In the genomic region with DNA sequence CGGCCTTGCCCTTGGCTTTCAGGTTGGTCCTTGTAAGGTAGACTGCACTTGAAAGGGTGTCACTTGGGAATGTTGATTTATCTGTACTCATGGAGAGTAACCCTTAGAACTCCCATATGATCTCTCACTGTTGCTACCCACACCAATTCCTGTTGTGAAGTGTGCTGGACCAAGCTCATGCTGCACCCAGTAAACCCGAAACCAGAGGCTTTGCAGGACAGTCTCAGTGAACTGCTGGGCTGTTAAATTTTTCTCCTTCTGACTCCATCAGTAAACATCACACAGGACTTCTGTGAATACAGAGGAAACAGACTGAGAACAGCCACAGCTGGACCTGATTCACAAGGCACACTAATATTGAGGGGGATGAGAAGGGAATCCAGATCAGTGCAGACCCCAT, we compare ENCODE assay signal across 15 cellular contexts.
DNase-seq lines count a peak whose midpoint lies in the region; ATAC-seq, FAIRE-seq and TF ChIP-seq lines count a peak whose summit lies in the region.
"Had no signal": no experiment of that assay in that cellular context is flagged by ENCODE, and none has a peak within 500 bp of the region (broad histone marks: within the 10 kb centered on the region; RNA-seq: fewer than 3 reads in every experiment).

No MANE protein-coding gene starts in this region.

- H4K20me1 ChIP-seq in GM12878 (ENCODE audit: control insufficient read depth, insufficient read depth) = no peaks in the 10 kb centered on the region
- no peaks in the 10 kb centered on the region for H4K20me1 ChIP-seq in SK-N-SH (ENCODE audit: insufficient read depth)

- TF ChIP-seq RAD21 in GM12878 (IDR thresholded peaks at IDR 0.05; ENCODE audit: insufficient read depth, low read depth, low read length) (no peak), SK-N-SH (IDR thresholded peaks at IDR 0.05; ENCODE audit: low read length) (no peak)

- 0% methylated on average over 2 of the region's 2 CpGs for WGBS in GM12878 (ENCODE audit: insufficient coverage, insufficient replicate concordance, low lambda C conversion rate, missing lambda C conversion rate)
- 91% methylated on average over 2 of the region's 2 CpGs for WGBS in right cardiac atrium
- WGBS in SK-N-SH (ENCODE audit: low lambda C conversion rate) = 33% methylated on average over 2 of the region's 2 CpGs

- RAD21 ChIA-PET in GM12878 (lab: Charles Lee; ENCODE audit: unreplicated experiment) = interaction anchor here (1.1 to 2.4 kb wide), 5 partner anchors 9 to 108 kb away, joined by 3 to 13 read pairs (median 4); no protein-coding TSS in a partner anchor

- intact Hi-C loops in GM12878 (cut with micrococcal nuclease; ENCODE audit: unreplicated experiment) = loop anchor here (1.0 to 10.0 kb wide), 4 partner anchors 37 to 755 kb away; no protein-coding TSS in a partner anchor
- intact Hi-C loops in left lung (cut with DNase I) = no loop called here
- intact Hi-C loops in right cardiac atrium (cut with DNase I) = no loop called here

- H3F3A ChIP-seq in SK-N-SH (replicated peaks; ENCODE audit: insufficient read depth) = peaks cover 6% of the 10 kb centered on the region

- ATAC-seq in GM18511 (IDR thresholded peaks at IDR 0.05; ENCODE audit: unreplicated experiment) = peak; percentile 30
- peak; percentile 31 for ATAC-seq in GM19397 (IDR thresholded peaks at IDR 0.05; ENCODE audit: unreplicated experiment)
- ATAC-seq in HG03097 (IDR thresholded peaks at IDR 0.05; ENCODE audit: low FRiP score, unreplicated experiment) = peak; percentile 29
- ATAC-seq in GM12878 = peak; percentile 53
- ATAC-seq in left lung = no peak
- ATAC-seq in right cardiac atrium = no peak
- ATAC-seq: heart right ventricle had no signal

- POLR2A ChIA-PET in GM12878 (lab: Charles Lee) = no interaction called here
- POLR2A ChIA-PET in SK-N-SH (lab: Yijun Ruan, JAX) = no interaction called here

- no peak overlapping the region; the same call in none of the 2 replicates for H2AFZ ChIP-seq in GM12878 (ENCODE audit: control insufficient read depth, low read depth, low read length)
- H2AFZ ChIP-seq in SK-N-SH (ENCODE audit: low read depth) = no peak overlapping the region

- H3K4me2 ChIP-seq in GM12878 (ENCODE audit: control insufficient read depth, insufficient read depth) = no peak overlapping the region
- H3K4me2 ChIP-seq in SK-N-SH = no peak overlapping the region

- no peak for TF ChIP-seq POLR2A in GM12878 (IDR thresholded peaks at IDR 0.05; ENCODE audit: low read depth, low read length)

- no peaks in the 10 kb centered on the region for H3K27me3 ChIP-seq in GM12878 (replicated peaks in 1 of 2; ENCODE audit: control insufficient read depth in 2 of 2, insufficient read depth in 2 of 2, low read length in 1 of 2)
- peaks cover 0 to 8% of the 10 kb centered on the region in 2 donors for H3K27me3 ChIP-seq in left lung
- no peaks in the 10 kb centered on the region for H3K27me3 ChIP-seq in right cardiac atrium (ENCODE audit: control insufficient read depth, insufficient read depth)
- H3K27me3 ChIP-seq in SK-N-SH (ENCODE audit: insufficient read depth) = no peaks in the 10 kb centered on the region
- H3K27me3 ChIP-seq: thyroid gland had no signal

- H3K9me2 ChIP-seq in SK-N-SH = no peaks in the 10 kb centered on the region

- CTCF ChIA-PET in GM12878 (lab: Yijun Ruan, JAX) = interaction anchor here (0.6 to 9.7 kb wide), 15 partner anchors 10 to 761 kb away, joined by 3 to 274 read pairs (median 12); no protein-coding TSS in a partner anchor
- CTCF ChIA-PET in SK-N-SH (lab: Yijun Ruan, JAX) = no interaction called here

- no peak overlapping the region for H3K4me3 ChIP-seq in GM12878
- H3K4me3 ChIP-seq in left lung = no peak overlapping the region
- H3K4me3 ChIP-seq in right cardiac atrium (ENCODE audit: low read length) = no peak overlapping the region
- H3K4me3 ChIP-seq in SK-N-SH (ENCODE audit: low read depth in 2 of 2, low read length in 1 of 2) = no peak overlapping the region
- H3K4me3 ChIP-seq: heart right ventricle, thyroid gland had no signal

- BruUV-seq in GM12878 (replicated peaks; lab: Mats Ljungman, UMichigan) = no TSS peak

- TF ChIP-seq CTCF in GM12878 (IDR thresholded peaks at IDR 0.05 in 2 of 3, conservative IDR thresholded peaks at IDR 0.05 in 1 of 3; ENCODE audit: control insufficient read depth in 2 of 3, extremely low read depth in 1 of 3, insufficient read depth in 1 of 3, low read depth in 3 of 3, low read length in 3 of 3) = no peak
- TF ChIP-seq CTCF in left lung (IDR thresholded peaks at IDR 0.05) = no peak
- no peak for TF ChIP-seq CTCF in SK-N-SH (IDR thresholded peaks at IDR 0.05)

- H3K9me3 ChIP-seq in GM12878 (replicated peaks; ENCODE audit: control insufficient read depth, insufficient read depth, low read length) (no peaks in the 10 kb centered on the region), left lung (no peaks in the 10 kb centered on the region), right cardiac atrium (ENCODE audit: control insufficient read depth, low read length) (no peaks in the 10 kb centered on the region), SK-N-SH (no peaks in the 10 kb centered on the region; the same call in 1 of the 2 replicates)
- H3K9me3 ChIP-seq: thyroid gland had no signal

- in situ Hi-C loops in GM12878 (cut with MboI) = loop anchor here (10.0 kb wide), 1 partner anchor 635 kb away; no protein-coding TSS in a partner anchor

- H3K27ac ChIP-seq in GM12878 (ENCODE audit: control insufficient read depth, insufficient read depth) = no peak overlapping the region
- H3K27ac ChIP-seq in left lung = no peak overlapping the region
- no peak overlapping the region for H3K27ac ChIP-seq in right cardiac atrium (ENCODE audit: low read length)
- H3K27ac ChIP-seq in SK-N-SH (ENCODE audit: low read depth in 2 of 2, low read length in 1 of 2) = no peak overlapping the region
- H3K27ac ChIP-seq: heart right ventricle, thyroid gland, WERI-Rb-1 had no signal

- peak; percentile 12 for DNase-seq in GM12878 (ENCODE audit: low read depth, low spot score)
- no peak for DNase-seq in activated gamma-delta T cell treated with Interleukin-2 at 50 U/mL for 16 hours
- no peak for DNase-seq in left lung
- no peak for DNase-seq in right cardiac atrium
- no peak for DNase-seq in SK-N-SH
- DNase-seq: cerebellar nuclear complex, NCI-H2081 treated with DMSO at 0.1 percent for 48 hours, NCI-H510A treated with DMSO at 0.1 percent for 48 hours, thyroid gland had no signal

- SMC1A ChIA-PET in GM12878 (lab: Charles Lee; ENCODE audit: uncharacterized antibody, unreplicated experiment) = interaction anchor here (1.4 to 3.6 kb wide), 6 partner anchors 16 to 600 kb away, joined by 3 to 34 read pairs (median 10); no protein-coding TSS in a partner anchor

- H3K79me2 ChIP-seq in GM12878 (ENCODE audit: control insufficient read depth, insufficient read depth, low read length) = no peaks in the 10 kb centered on the region
- H3K79me2 ChIP-seq in SK-N-SH (ENCODE audit: insufficient read depth) = no peaks in the 10 kb centered on the region

- no peak for FAIRE-seq in GM12878 (lab: Jason Lieb, UNC)
- FAIRE-seq: keratinocyte had no signal

- TF ChIP-seq EP300 in GM12878 (IDR thresholded peaks at IDR 0.05; ENCODE audit: borderline replicate concordance in 1 of 2, control insufficient read depth in 1 of 2, low read depth in 2 of 2, low read length in 2 of 2) = no peak
- TF ChIP-seq EP300 in SK-N-SH (IDR thresholded peaks at IDR 0.05; ENCODE audit: borderline replicate concordance in 1 of 2, low read depth in 1 of 2, low read length in 1 of 2) = no peak

- H3K4me1 ChIP-seq in GM12878 (ENCODE audit: control insufficient read depth, insufficient read depth, low read length) = peaks cover 6% of the 10 kb centered on the region
- no peaks in the 10 kb centered on the region for H3K4me1 ChIP-seq in left lung
- no peaks in the 10 kb centered on the region for H3K4me1 ChIP-seq in right cardiac atrium (ENCODE audit: control insufficient read depth, insufficient read depth, low read length)
- no peaks in the 10 kb centered on the region for H3K4me1 ChIP-seq in SK-N-SH (ENCODE audit: control insufficient read depth in 1 of 2, insufficient read depth in 2 of 2, low read depth in 1 of 2, low read length in 1 of 2)
- H3K4me1 ChIP-seq: heart right ventricle, thyroid gland had no signal

- H3K36me3 ChIP-seq in GM12878 (ENCODE audit: control insufficient read depth in 2 of 2, insufficient read depth in 2 of 2, low read length in 1 of 2) (no peaks in the 10 kb centered on the region), left lung (no peaks in the 10 kb centered on the region), SK-N-SH (replicated peaks in 1 of 2; ENCODE audit: control insufficient read depth in 1 of 2, insufficient read depth in 2 of 2, low read length in 1 of 2) (no peaks in the 10 kb centered on the region)
- H3K36me3 ChIP-seq: heart right ventricle, thyroid gland, WERI-Rb-1 had no signal

- H3K9ac ChIP-seq in GM12878 (ENCODE audit: control insufficient read depth, insufficient read depth, low read length) = no peak overlapping the region
- no peak overlapping the region for H3K9ac ChIP-seq in SK-N-SH

TF ChIP-seq in GM12878, 131 proteins besides CTCF, POLR2A, EP300 and RAD21:
- no peak for TF ChIP-seq KDM1A (IDR thresholded peaks at IDR 0.05; ENCODE audit: borderline replicate concordance)
- TF ChIP-seq HDGF (IDR thresholded peaks at IDR 0.05) = 0 out of 2 replicates have a peak, but pooled peaks have one; percentile 2
- TF ChIP-seq SUPT20H (IDR thresholded peaks at IDR 0.05; ENCODE audit: borderline replicate concordance, control insufficient read depth, low read depth, low read length) = no peak
- no peak for TF ChIP-seq SREBF1 (IDR thresholded peaks at IDR 0.05; ENCODE audit: low read length)
- no peak for TF ChIP-seq SMARCA5 (IDR thresholded peaks at IDR 0.05)
- TF ChIP-seq RCOR1 (conservative IDR thresholded peaks at IDR 0.05; ENCODE audit: low read depth, low read length) = no peak

TF ChIP-seq in SK-N-SH, 30 proteins besides CTCF, POLR2A, EP300 and RAD21 (continues in another document):
- TF ChIP-seq YY1 (IDR thresholded peaks at IDR 0.05; ENCODE audit: low read depth) = no peak
- no peak for TF ChIP-seq SMC3 (IDR thresholded peaks at IDR 0.05; ENCODE audit: low read depth, low read length)

Comparison
In these comparisons a context has a peak if more than half of its experiments do, and no peak if none do; other contexts are left out.
1. ATAC-seq: peak in GM18511 (single experiment), GM19397 (single experiment), HG03097 (single experiment) and GM12878 (single experiment); none in left lung (single experiment) and right cardiac atrium (0 of 2).